Comparison of ENCODE assay signal across 29 cellular contexts in genomic region chr2:187274146-187274545, GRCh38.
"Had no signal": no experiment of that assay in that cellular context is flagged by ENCODE, and none has a peak within 500 bp of the region (broad histone marks: within the 10 kb centered on the region; RNA-seq: fewer than 3 reads in every experiment).

No MANE protein-coding gene starts in this region.

- H3K9me3 Mint-ChIP-seq: nephron progenitor cell had no signal

- H3K9ac ChIP-seq: parathyroid adenoma had no signal

- H3K27ac ChIP-seq: ovary, parathyroid adenoma, psoas muscle, right lobe of liver, sigmoid colon, stomach, thoracic aorta, thyroid gland, tibial nerve, upper lobe of left lung, vagina had no signal

- H3K4me3 ChIP-seq: ovary, psoas muscle, right lobe of liver, sigmoid colon, stomach, thoracic aorta, thyroid gland, tibial nerve, upper lobe of left lung, vagina had no signal

- H3K4me3 Mint-ChIP-seq: natural killer cell treated with Interleukin-12 subunit alpha and Interleukin-12 subunit beta and Interleukin-15 and Interleukin-18, amount 100 ng/mL, for 72 hours; nephron progenitor cell; neural crest cell; stimulated activated effector memory CD8-positive, alpha-beta T cell treated with anti-CD3 and anti-CD28 coated beads, Interleukin-12 subunit alpha, Interleukin-12 subunit beta, amount 100 ng/mL, for 72 hours; stimulated activated naive B cell treated with anti-CD40 and anti-IgM and Interleukin-4, amounts not matched to agents 10 μg/mL and 1 μg/mL and 100 μg/mL, for 72 hours; stimulated activated naive CD8-positive, alpha-beta T cell treated with anti-CD3 and anti-CD28 coated beads, Interleukin-15, Interleukin-2, amounts not matched to agents 100 ng/mL and 50 ng/mL, for 24 hours had no signal

- H3K4me1 ChIP-seq: parathyroid adenoma, psoas muscle, right lobe of liver, sigmoid colon, stomach, thyroid gland, tibial nerve, upper lobe of left lung, vagina had no signal

- H3K27ac Mint-ChIP-seq: natural killer cell treated with Interleukin-12 subunit alpha and Interleukin-12 subunit beta and Interleukin-15 and Interleukin-18, amount 100 ng/mL, for 72 hours; nephron progenitor cell; progenitor cell of endocrine pancreas; stimulated activated effector memory CD8-positive, alpha-beta T cell treated with anti-CD3 and anti-CD28 coated beads, Interleukin-12 subunit alpha, Interleukin-12 subunit beta, amount 100 ng/mL, for 72 hours; stimulated activated naive B cell treated with anti-CD40 and anti-IgM and Interleukin-4, amounts not matched to agents 10 μg/mL and 1 μg/mL and 100 μg/mL, for 72 hours; stimulated activated naive CD8-positive, alpha-beta T cell treated with anti-CD3 and anti-CD28 coated beads, Interleukin-15, Interleukin-2, amounts not matched to agents 100 ng/mL and 50 ng/mL, for 24 hours had no signal

- H3K36me3 Mint-ChIP-seq: stimulated activated effector memory CD8-positive, alpha-beta T cell treated with anti-CD3 and anti-CD28 coated beads, Interleukin-12 subunit alpha, Interleukin-12 subunit beta, amount 100 ng/mL, for 72 hours; stimulated activated naive B cell treated with anti-CD40 and anti-IgM and Interleukin-4, amounts not matched to agents 10 μg/mL and 1 μg/mL and 100 μg/mL, for 72 hours had no signal

- H3K36me3 ChIP-seq: ovary, right lobe of liver, sigmoid colon, stomach, thoracic aorta, thyroid gland, tibial nerve, upper lobe of left lung, vagina had no signal

- ATAC-seq: natural killer cell treated with Interleukin-12 subunit alpha and Interleukin-12 subunit beta and Interleukin-15 and Interleukin-18, amount 100 ng/mL, for 72 hours; psoas muscle; right cardiac atrium; right lobe of liver; stimulated activated effector memory CD8-positive, alpha-beta T cell treated with anti-CD3 and anti-CD28 coated beads, Interleukin-12 subunit alpha, Interleukin-12 subunit beta, amount 100 ng/mL, for 72 hours; stimulated activated naive B cell treated with anti-CD40 and anti-IgM and Interleukin-4, amounts not matched to agents 10 μg/mL and 1 μg/mL and 100 μg/mL, for 72 hours had no signal

- FAIRE-seq: small intestine, urothelium cell line had no signal

- H3K9me3 ChIP-seq: ovary, psoas muscle, right lobe of liver, sigmoid colon, thoracic aorta, thyroid gland, upper lobe of left lung, vagina had no signal

- H3K79me2 ChIP-seq: parathyroid adenoma had no signal

- H3K4me1 Mint-ChIP-seq: nephron progenitor cell; neural crest cell; stimulated activated effector memory CD8-positive, alpha-beta T cell treated with anti-CD3 and anti-CD28 coated beads, Interleukin-12 subunit alpha, Interleukin-12 subunit beta, amount 100 ng/mL, for 72 hours; stimulated activated naive B cell treated with anti-CD40 and anti-IgM and Interleukin-4, amounts not matched to agents 10 μg/mL and 1 μg/mL and 100 μg/mL, for 72 hours had no signal

- H3K27me3 Mint-ChIP-seq: natural killer cell treated with Interleukin-12 subunit alpha and Interleukin-12 subunit beta and Interleukin-15 and Interleukin-18, amount 100 ng/mL, for 72 hours; progenitor cell of endocrine pancreas; stimulated activated naive B cell treated with anti-CD40 and anti-IgM and Interleukin-4, amounts not matched to agents 10 μg/mL and 1 μg/mL and 100 μg/mL, for 72 hours; stimulated activated naive CD8-positive, alpha-beta T cell treated with anti-CD3 and anti-CD28 coated beads, Interleukin-15, Interleukin-2, amounts not matched to agents 100 ng/mL and 50 ng/mL, for 24 hours had no signal

- DNase-seq: nephron progenitor cell; occipital lobe; ovary; posterior cingulate gyrus; psoas muscle; right cardiac atrium; right lobe of liver; sigmoid colon; small intestine; stimulated activated CD4-positive, alpha-beta T cell treated with anti-CD3 and anti-CD28 coated beads, Interleukin-15, amount 100 ng/mL, for 24 hours; stimulated activated CD4-positive, alpha-beta T cell treated with anti-CD3 and anti-CD28 coated beads, Interleukin-2, amount 100 ng/mL, for 24 hours; stimulated activated CD4-positive, alpha-beta T cell treated with anti-CD3 and anti-CD28 coated beads, Interleukin-2, amount 100 ng/mL, for 48 hours; stimulated activated CD4-positive, alpha-beta T cell treated with anti-CD3 and anti-CD28 coated beads, Interleukin-4, amount 100 ng/mL, for 24 hours; stimulated activated naive B cell treated with anti-CD40 and anti-IgM and Interleukin-4, amounts not matched to agents 10 μg/mL and 1 μg/mL and 100 μg/mL, for 72 hours; stimulated activated naive CD4-positive, alpha-beta T cell treated with Interleukin-2 at 50 U/mL for 16 hours; stomach; thyroid gland; trophoblast cell; upper lobe of left lung had no signal

- H3K27me3 ChIP-seq: ovary, right lobe of liver, sigmoid colon, stomach, thyroid gland, tibial nerve, upper lobe of left lung, vagina had no signal

- H2AFZ ChIP-seq: parathyroid adenoma had no signal
